8 cellular contexts compared by ENCODE assay signal in genomic region chr16:54931041-54931756, GRCh38. TPM values are rescaled to one million over a fixed set of nuclear protein-coding genes. Genes with fewer than 3 reads are reported as not detected.
A peak's percentile ranks its signal among the peaks of the same experiment; 100 is the strongest.
DNase-seq lines count a peak whose midpoint lies in the region; ATAC-seq, FAIRE-seq and TF ChIP-seq lines count a peak whose summit lies in the region.

No MANE protein-coding gene starts in this region.

- peak overlapping the region; percentile 99 for H3K4me2 ChIP-seq in astrocyte (ENCODE audit: low read length)

- FAIRE-seq in astrocyte (lab: Jason Lieb, UNC) = no peak

- peaks cover 12% of the 10 kb centered on the region for H3K9me3 Mint-ChIP-seq in astrocyte (ENCODE audit: unreplicated experiment)

- H3K9me3 ChIP-seq in astrocyte (ENCODE audit: insufficient read depth, low read depth, low read length) = no peaks in the 10 kb centered on the region
- H3K9me3 ChIP-seq in testis = no peaks in the 10 kb centered on the region

- H3K27ac ChIP-seq in astrocyte (ENCODE audit: low read depth, low read length) (peak overlapping the region; percentile 55), testis (peak overlapping the region in 1 of 2 donors; percentile 66)

- H3K4me3 ChIP-seq in NB4 (ENCODE audit: low read depth, low read length) (peak overlapping the region; percentile 98), astrocyte (ENCODE audit: insufficient read depth, low read depth, low read length) (peak overlapping the region; percentile 59), testis (peak overlapping the region; percentile 56 to 67)

- TF ChIP-seq POLR2A in NB4 (IDR thresholded peaks at IDR 0.05; ENCODE audit: extremely low read depth, insufficient read length) = no peak
- no peak for TF ChIP-seq POLR2A in testis (IDR thresholded peaks at IDR 0.05)

- H3K4me3 Mint-ChIP-seq in astrocyte (ENCODE audit: unreplicated experiment) = peak overlapping the region; percentile 70

- peaks cover 25% of the 10 kb centered on the region for H3K27me3 ChIP-seq in astrocyte (ENCODE audit: insufficient read depth, low read length)
- peaks cover 3% of the 10 kb centered on the region for H3K27me3 ChIP-seq in testis

- peaks cover 32% of the 10 kb centered on the region for H3K27me3 Mint-ChIP-seq in astrocyte (ENCODE audit: low read depth, unreplicated experiment)

- H3K27ac Mint-ChIP-seq in astrocyte (ENCODE audit: unreplicated experiment) = no peak overlapping the region

- peaks cover 10% of the 10 kb centered on the region for H3K4me1 Mint-ChIP-seq in astrocyte (ENCODE audit: low read depth, unreplicated experiment)

- ATAC-seq in GM19035 (IDR thresholded peaks at IDR 0.05; ENCODE audit: unreplicated experiment) (no peak), HG03521 (IDR thresholded peaks at IDR 0.05; ENCODE audit: unreplicated experiment) (no peak)

- intact Hi-C loops in testis (cut with DNase I; ENCODE audit: low total_unique reads) = no loop called here

- H2AFZ ChIP-seq in astrocyte (ENCODE audit: low read depth, low read length) = peak overlapping the region; percentile 85

- WGBS in testis, 2 donors = 3 to 8% methylated on average over 30 to 80 of the region's 88 CpGs

- peak overlapping the region; percentile 74 for H3K9ac ChIP-seq in astrocyte (ENCODE audit: low read length)

- peaks cover 49% of the 10 kb centered on the region for H3K79me2 ChIP-seq in astrocyte (ENCODE audit: insufficient read depth, low read length)

- H3K36me3 ChIP-seq in astrocyte (ENCODE audit: insufficient read depth, low read length) (no peaks in the 10 kb centered on the region), testis (ENCODE audit: low read depth, missing control alignments) (no peaks in the 10 kb centered on the region)

- peaks cover 17% of the 10 kb centered on the region for H3K4me1 ChIP-seq in astrocyte (ENCODE audit: insufficient read depth, low read length)
- peaks cover 10% of the 10 kb centered on the region for H3K4me1 ChIP-seq in testis

- TF ChIP-seq CTCF in NB4 (IDR thresholded peaks at IDR 0.05; ENCODE audit: low read depth, low read length) (no peak), astrocyte (IDR thresholded peaks at IDR 0.05; ENCODE audit: insufficient read depth, low read depth, low read length) (no peak), testis (IDR thresholded peaks at IDR 0.05) (no peak)

- peaks cover 42% of the 10 kb centered on the region for H4K20me1 ChIP-seq in astrocyte (ENCODE audit: insufficient read depth, low read length)

- DNase-seq in NCI-H345 (lab: John Stamatoyannopoulos, UW) (peak; percentile 33), NCI-H345 treated with DMSO at 0.1 percent for 48 hours (lab: John Stamatoyannopoulos, UW; ENCODE audit: unreplicated experiment) (no peak), NB4 (ENCODE audit: low read depth) (peak; percentile 73), astrocyte (ENCODE audit: low read depth) (peak; percentile 27), islet precursor cell (peak; percentile 66), testis (no peak)

- H3K36me3 Mint-ChIP-seq in astrocyte (ENCODE audit: low read depth, unreplicated experiment) = no peaks in the 10 kb centered on the region

RNA-seq across cellular contexts. Expression of gene IRX5, which starts 0.5 kb away (rescaled TPM):
- total RNA-seq in astrocyte (0.57 and 0.75 TPM in 2 replicates), testis (1 to 10 TPM; 2.9 to 5.7 TPM)
- polyA plus RNA-seq in testis (ENCODE audit: insufficient read depth, low read depth, low replicate concordance) = 2.3 TPM

Comparison
In these comparisons a context has a peak if more than half of its experiments do, and no peak if none do; other contexts are left out.
1. DNase-seq: peak in NCI-H345 (single experiment), NB4 (single experiment), astrocyte (single experiment) and islet precursor cell (single experiment); none in NCI-H345 treated with DMSO at 0.1 percent for 48 hours (single experiment) and testis (single experiment).
2. Peak in every context shown above with its lines, with median percentiles within 50 percentile points of each other: H3K4me3 ChIP-seq.